17 cellular contexts compared by ENCODE assay signal in genomic region chr14:60206837-60207533, GRCh38. TPM values are rescaled to one million over a fixed set of nuclear protein-coding genes. Genes with fewer than 3 reads are reported as not detected.
A peak's percentile ranks its signal among the peaks of the same experiment; 100 is the strongest.
DNase-seq lines count a peak whose midpoint lies in the region; ATAC-seq, FAIRE-seq and TF ChIP-seq lines count a peak whose summit lies in the region.
"Had no signal": no experiment of that assay in that cellular context is flagged by ENCODE, and none has a peak within 500 bp of the region (broad histone marks: within the 10 kb centered on the region; RNA-seq: fewer than 3 reads in every experiment).

No MANE protein-coding gene starts in this region.

- ATAC-seq in GM18858 (IDR thresholded peaks at IDR 0.05; ENCODE audit: unreplicated experiment) (peak; percentile 38), GM21447 (IDR thresholded peaks at IDR 0.05; ENCODE audit: unreplicated experiment) (peak; percentile 28), HG03135 (IDR thresholded peaks at IDR 0.05; ENCODE audit: unreplicated experiment) (peak; percentile 37), HepG2 (no peak)
- ATAC-seq: heart right ventricle had no signal

- TF ChIP-seq CTCF in HepG2 (CRISPR knock-in tag; IDR thresholded peaks at IDR 0.05), result no peak

- no peak overlapping the region for H3K4me3 ChIP-seq in HepG2 (replicated peaks in 1 of 3; ENCODE audit: insufficient read depth in 1 of 3, low read depth in 2 of 3, low read length in 3 of 3)
- H3K4me3 ChIP-seq: heart right ventricle, left ventricle myocardium inferior, thyroid gland had no signal

- in situ Hi-C loops in HepG2 (cut with HindIII; ENCODE audit: extremely low pct_ligation_motif_present, low pct_unique_long_range_greater_than_20kb) (no loop called here), KBM-7 (cut with MboI; ENCODE audit: low pct_unique_long_range_greater_than_20kb, low sequenced_read_pairs) (loop anchor here (25.0 kb wide), 1 partner anchor 355 kb away; no protein-coding TSS in a partner anchor)

- H3K36me3 ChIP-seq in HepG2 (replicated peaks in 1 of 2; ENCODE audit: control insufficient read depth in 1 of 2, insufficient read depth in 2 of 2, low read length in 2 of 2), result no peaks in the 10 kb centered on the region
- H3K36me3 ChIP-seq: heart right ventricle, left ventricle myocardium inferior, thyroid gland had no signal

- no TSS peak for BruUV-seq in HepG2 (replicated peaks; lab: Mats Ljungman, UMichigan)

- no peak for TF ChIP-seq EP300 in HepG2 (IDR thresholded peaks at IDR 0.05; ENCODE audit: low read depth in 2 of 2, low read length in 2 of 2)
- no peak for TF ChIP-seq EP300 in HepG2 (CRISPR knock-in tag; IDR thresholded peaks at IDR 0.05; ENCODE audit: borderline replicate concordance)

- WGBS in HepG2 (ENCODE audit: low lambda C conversion rate), result 47% methylated on average over 6 of the region's 6 CpGs

- H3K4me1 ChIP-seq in HepG2 (ENCODE audit: insufficient read depth, low read length), result no peaks in the 10 kb centered on the region
- H3K4me1 ChIP-seq: thyroid gland had no signal

- POLR2A ChIA-PET in HepG2 (lab: Yijun Ruan, JAX), result no interaction called here

- H4K20me1 ChIP-seq in HepG2 (ENCODE audit: insufficient read depth, low read length), result no peaks in the 10 kb centered on the region

- peak; percentile 39 for DNase-seq in SKM-1 (lab: John Stamatoyannopoulos, UW; ENCODE audit: unreplicated experiment)
- DNase-seq in HepG2 (ENCODE audit: low spot score), result no peak
- no peak for DNase-seq in GM03348 (ENCODE audit: low spot score)
- DNase-seq in KBM-7, result no peak
- no peak for DNase-seq in activated CD4-positive, alpha-beta T cell treated with anti-CD3 and anti-CD28 coated beads, Interleukin-2, amount 50 U/mL, for 1 hour
- DNase-seq: activated CD4-positive, alpha-beta memory T cell treated with anti-CD3 and anti-CD28 coated beads for 36 hours; activated naive CD4-positive, alpha-beta T cell treated with Interleukin-2 at 50 U/mL for 16 hours; caudate nucleus; heart right ventricle; left ventricle myocardium inferior; NCI-H187 treated with DMSO at 0.1 percent for 48 hours; thyroid gland had no signal

- CTCF ChIA-PET in HepG2 (lab: Yijun Ruan, JAX; ENCODE audit: low intra/inter-chr PET ratio, low total read pairs), result no interaction called here

- H2AFZ ChIP-seq in HepG2 (ENCODE audit: low read length), result no peak overlapping the region

- no peak for TF ChIP-seq POLR2A in HepG2 (IDR thresholded peaks at IDR 0.05; ENCODE audit: insufficient read depth in 1 of 2, low read depth in 2 of 2, low read length in 2 of 2)

- FAIRE-seq in HepG2 (lab: Jason Lieb, UNC), result no peak
- FAIRE-seq: endothelial cell of umbilical vein, G401.6 had no signal

- H3K27me3 ChIP-seq in HepG2 (ENCODE audit: control insufficient read depth in 1 of 2, insufficient read depth in 2 of 2, low read length in 2 of 2), result no peaks in the 10 kb centered on the region; a peak in 1 of 5 replicates
- H3K27me3 ChIP-seq: heart right ventricle, thyroid gland had no signal

- H3K9me3 ChIP-seq in HepG2 (ENCODE audit: low read length), result no peaks in the 10 kb centered on the region
- H3K9me3 ChIP-seq: heart right ventricle, left ventricle myocardium inferior, thyroid gland had no signal

- H3K79me2 ChIP-seq in HepG2 (ENCODE audit: insufficient read depth, low read length), result no peaks in the 10 kb centered on the region

- intact Hi-C loops in HepG2 (cut with micrococcal nuclease; ENCODE audit: unreplicated experiment), result no loop called here

- no peak for TF ChIP-seq RAD21 in HepG2 (CRISPR knock-in tag; IDR thresholded peaks at IDR 0.05)

- H3K9ac ChIP-seq in HepG2 (ENCODE audit: insufficient read depth, low read depth, low read length), result no peak overlapping the region

- H3K4me2 ChIP-seq in HepG2 (ENCODE audit: low read depth, low read length), result no peak overlapping the region

- no peak overlapping the region for H3K27ac ChIP-seq in HepG2 (ENCODE audit: extremely low read length, insufficient read depth, low read length)
- H3K27ac ChIP-seq: heart right ventricle, left ventricle myocardium inferior, thyroid gland had no signal

TF ChIP-seq in HepG2, 621 proteins besides CTCF, POLR2A, EP300 and RAD21 (continues in another document):
- TF ChIP-seq RNF2 (conservative IDR thresholded peaks at IDR 0.05; ENCODE audit: low read depth) (no peak), TBL1XR1 (IDR thresholded peaks at IDR 0.05; ENCODE audit: borderline replicate concordance, low read length, partially characterized antibody) (no peak)
- TF ChIP-seq, protein P1, sequence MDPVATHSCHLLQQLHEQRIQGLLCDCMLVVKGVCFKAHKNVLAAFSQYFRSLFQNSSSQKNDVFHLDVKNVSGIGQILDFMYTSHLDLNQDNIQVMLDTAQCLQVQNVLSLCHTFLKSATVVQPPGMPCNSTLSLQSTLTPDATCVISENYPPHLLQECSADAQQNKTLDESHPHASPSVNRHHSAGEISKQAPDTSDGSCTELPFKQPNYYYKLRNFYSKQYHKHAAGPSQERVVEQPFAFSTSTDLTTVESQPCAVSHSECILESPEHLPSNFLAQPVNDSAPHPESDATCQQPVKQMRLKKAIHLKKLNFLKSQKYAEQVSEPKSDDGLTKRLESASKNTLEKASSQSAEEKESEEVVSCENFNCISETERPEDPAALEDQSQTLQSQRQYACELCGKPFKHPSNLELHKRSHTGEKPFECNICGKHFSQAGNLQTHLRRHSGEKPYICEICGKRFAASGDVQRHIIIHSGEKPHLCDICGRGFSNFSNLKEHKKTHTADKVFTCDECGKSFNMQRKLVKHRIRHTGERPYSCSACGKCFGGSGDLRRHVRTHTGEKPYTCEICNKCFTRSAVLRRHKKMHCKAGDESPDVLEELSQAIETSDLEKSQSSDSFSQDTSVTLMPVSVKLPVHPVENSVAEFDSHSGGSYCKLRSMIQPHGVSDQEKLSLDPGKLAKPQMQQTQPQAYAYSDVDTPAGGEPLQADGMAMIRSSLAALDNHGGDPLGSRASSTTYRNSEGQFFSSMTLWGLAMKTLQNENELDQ (CRISPR knock-in tag; IDR thresholded peaks at IDR 0.05; ENCODE audit: borderline replicate concordance), result no peak
- TF ChIP-seq, protein P2, sequence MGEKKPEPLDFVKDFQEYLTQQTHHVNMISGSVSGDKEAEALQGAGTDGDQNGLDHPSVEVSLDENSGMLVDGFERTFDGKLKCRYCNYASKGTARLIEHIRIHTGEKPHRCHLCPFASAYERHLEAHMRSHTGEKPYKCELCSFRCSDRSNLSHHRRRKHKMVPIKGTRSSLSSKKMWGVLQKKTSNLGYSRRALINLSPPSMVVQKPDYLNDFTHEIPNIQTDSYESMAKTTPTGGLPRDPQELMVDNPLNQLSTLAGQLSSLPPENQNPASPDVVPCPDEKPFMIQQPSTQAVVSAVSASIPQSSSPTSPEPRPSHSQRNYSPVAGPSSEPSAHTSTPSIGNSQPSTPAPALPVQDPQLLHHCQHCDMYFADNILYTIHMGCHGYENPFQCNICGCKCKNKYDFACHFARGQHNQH (CRISPR knock-in tag; IDR thresholded peaks at IDR 0.05), result no peak

RNA-seq across cellular contexts. Expression of gene DHRS7, which starts 41.8 kb away (rescaled TPM):
- total RNA-seq in HepG2 (2016; rRNA removed; fragmentation: Illumina TruSeq; extraction: Trizol), result 25.2 and 44.4 TPM in 2 replicates
- total RNA-seq in HepG2 (2016; cell fraction: cytosol; rRNA removed; fragmentation: Illumina TruSeq; extraction: Trizol; ENCODE audit: low read depth), result 7.9 and 8.6 TPM in 2 replicates
- 26.3 and 40.3 TPM in 2 replicates for total RNA-seq in HepG2 (2016; cell fraction: insoluble cytoplasmic fraction; rRNA removed; fragmentation: Illumina TruSeq; extraction: Trizol)
- total RNA-seq in HepG2 (2016; cell fraction: membrane; rRNA removed; fragmentation: Illumina TruSeq; extraction: Trizol), result 9.4 and 10.7 TPM in 2 replicates
- 30.8 and 35.0 TPM in 2 replicates for total RNA-seq in HepG2 (2016; cell fraction: nucleus; rRNA removed; fragmentation: Illumina TruSeq; extraction: Trizol)
- 17.0 and 20.8 TPM in 2 replicates for polyA plus RNA-seq in HepG2 (2011; rRNA removed)
- polyA plus RNA-seq in HepG2 (2011; cell fraction: cytosol; rRNA removed), result 19.3 and 24.1 TPM in 2 replicates
- 9.2 and 12.0 TPM in 2 replicates for polyA plus RNA-seq in HepG2 (2011; cell fraction: nucleus; rRNA removed)
- polyA plus RNA-seq in HepG2 (2012), result 23.8 and 32.5 TPM in 2 replicates
- polyA plus RNA-seq in HepG2 (2016; cell fraction: cytosol; fragmentation: Illumina TruSeq; extraction: Trizol; ENCODE audit: low read depth), result 6.4 and 6.9 TPM in 2 replicates
- 21.8 and 23.9 TPM in 2 replicates for polyA plus RNA-seq in HepG2 (2016; cell fraction: insoluble cytoplasmic fraction; fragmentation: Illumina TruSeq; extraction: Trizol; ENCODE audit: low read depth)
- polyA plus RNA-seq in HepG2 (2016; cell fraction: membrane; fragmentation: Illumina TruSeq; extraction: Trizol; ENCODE audit: low read depth), result 8.3 and 8.6 TPM in 2 replicates
- polyA plus RNA-seq in HepG2 (2016; cell fraction: nucleus; fragmentation: Illumina TruSeq; extraction: Trizol; ENCODE audit: insufficient read depth, low read depth), result 38.7 and 45.9 TPM in 2 replicates
- polyA minus RNA-seq in HepG2 (2011; rRNA and poly(A)+ RNA removed; ENCODE audit: low replicate concordance), result 9.0 and 23.9 TPM in 2 replicates
- 15.3 and 15.4 TPM in 2 replicates for polyA minus RNA-seq in HepG2 (2011; cell fraction: cytosol; rRNA and poly(A)+ RNA removed)
- polyA minus RNA-seq in HepG2 (2011; cell fraction: nucleus; rRNA and poly(A)+ RNA removed), result 11.6 and 15.4 TPM in 2 replicates

RNA-seq across cellular contexts. Expression of gene PPM1A, which starts 42.0 kb away (rescaled TPM):
- total RNA-seq in HepG2 (2016; rRNA removed; fragmentation: Illumina TruSeq; extraction: Trizol), result 29.8 and 37.6 TPM in 2 replicates
- 12.6 and 12.8 TPM in 2 replicates for total RNA-seq in HepG2 (2016; cell fraction: cytosol; rRNA removed; fragmentation: Illumina TruSeq; extraction: Trizol; ENCODE audit: low read depth)
- 27.0 and 34.6 TPM in 2 replicates for total RNA-seq in HepG2 (2016; cell fraction: insoluble cytoplasmic fraction; rRNA removed; fragmentation: Illumina TruSeq; extraction: Trizol)
- 36.5 and 40.3 TPM in 2 replicates for total RNA-seq in HepG2 (2016; cell fraction: membrane; rRNA removed; fragmentation: Illumina TruSeq; extraction: Trizol)
- total RNA-seq in HepG2 (2016; cell fraction: nucleus; rRNA removed; fragmentation: Illumina TruSeq; extraction: Trizol), result 23.7 and 28.3 TPM in 2 replicates
- polyA plus RNA-seq in HepG2 (2011; rRNA removed), result 20.4 and 23.3 TPM in 2 replicates
- polyA plus RNA-seq in HepG2 (2011; cell fraction: cytosol; rRNA removed), result 6.8 and 14.1 TPM in 2 replicates
- polyA plus RNA-seq in HepG2 (2011; cell fraction: nucleus; rRNA removed), result 13.7 and 18.0 TPM in 2 replicates
- polyA plus RNA-seq in HepG2 (2012), result 29.6 and 41.4 TPM in 2 replicates
- polyA plus RNA-seq in HepG2 (2016; cell fraction: cytosol; fragmentation: Illumina TruSeq; extraction: Trizol; ENCODE audit: low read depth), result 9.4 and 10.8 TPM in 2 replicates
- 30.9 and 34.7 TPM in 2 replicates for polyA plus RNA-seq in HepG2 (2016; cell fraction: insoluble cytoplasmic fraction; fragmentation: Illumina TruSeq; extraction: Trizol; ENCODE audit: low read depth)
- polyA plus RNA-seq in HepG2 (2016; cell fraction: membrane; fragmentation: Illumina TruSeq; extraction: Trizol; ENCODE audit: low read depth), result 23.2 and 25.1 TPM in 2 replicates
- polyA plus RNA-seq in HepG2 (2016; cell fraction: nucleus; fragmentation: Illumina TruSeq; extraction: Trizol; ENCODE audit: insufficient read depth, low read depth), result 42.0 and 44.4 TPM in 2 replicates
- 36.9 and 46.4 TPM in 2 replicates for polyA minus RNA-seq in HepG2 (2011; rRNA and poly(A)+ RNA removed; ENCODE audit: low replicate concordance)
- 25.6 and 32.2 TPM in 2 replicates for polyA minus RNA-seq in HepG2 (2011; cell fraction: cytosol; rRNA and poly(A)+ RNA removed)
- polyA minus RNA-seq in HepG2 (2011; cell fraction: nucleus; rRNA and poly(A)+ RNA removed), result 49.9 and 56.8 TPM in 2 replicates
